Comparison of ENCODE assay signal across 24 cellular contexts in the genomic region with DNA sequence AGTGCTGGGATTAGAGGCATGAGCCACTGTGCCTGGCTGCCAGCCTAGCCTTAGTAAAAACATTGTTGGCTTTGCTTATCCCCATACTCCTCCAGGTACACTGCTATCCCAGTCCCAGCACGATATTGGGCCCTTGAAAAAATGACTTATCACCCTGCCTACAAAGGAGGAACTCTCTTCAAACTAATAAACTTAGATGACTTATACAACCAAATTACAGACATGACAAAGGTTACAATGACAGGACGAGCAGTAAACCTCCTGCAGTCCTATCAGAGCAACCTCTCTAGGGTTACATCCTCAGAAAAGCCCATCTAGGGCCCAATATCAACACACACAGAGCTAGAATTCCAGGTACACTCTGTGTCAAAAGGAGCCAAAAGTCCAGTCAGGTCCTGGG. TPM values are rescaled to one million over a fixed set of nuclear protein-coding genes. Genes with fewer than 3 reads are reported as not detected.
DNase-seq lines count a peak whose midpoint lies in the region; ATAC-seq and TF ChIP-seq lines count a peak whose summit lies in the region.
"Had no signal": no experiment of that assay in that cellular context is flagged by ENCODE, and none has a peak within 500 bp of the region (broad histone marks: within the 10 kb centered on the region; RNA-seq: fewer than 3 reads in every experiment).

No MANE protein-coding gene starts in this region.

- no peak for ATAC-seq in activated naive CD8-positive, alpha-beta T cell treated with anti-CD3 and anti-CD28 coated beads, Interleukin-2, amount 10 ng/mL, durations not matched to agents 7 days and 5 days (ENCODE audit: low read depth)
- ATAC-seq in mucosa of descending colon (peak; percentile 77), GM18520 (IDR thresholded peaks at IDR 0.05; ENCODE audit: unreplicated experiment) (no peak)
- ATAC-seq: GM12878 had no signal

- H3K36me3 Mint-ChIP-seq in activated naive CD8-positive, alpha-beta T cell treated with anti-CD3 and anti-CD28 coated beads, Interleukin-2, amount 10 ng/mL, durations not matched to agents 7 days and 5 days = peaks cover 31% of the 10 kb centered on the region
- peaks cover 1% of the 10 kb centered on the region for H3K36me3 Mint-ChIP-seq in activated naive CD8-positive, alpha-beta T cell treated with anti-CD3 and anti-CD28 coated beads for 36 hours
- H3K36me3 Mint-ChIP-seq in activated T-helper 2 cell treated with anti-CD3 and anti-CD28 coated beads, Interferon-gamma antibody, Interleukin-2, Interleukin-4, amounts not matched to agents 10 μg/mL and 5 μg/mL and 100 μg/mL, durations not matched to agents 14 hours and 24 hours and 36 hours (ENCODE audit: low read depth) = peaks cover 14% of the 10 kb centered on the region
- H3K36me3 Mint-ChIP-seq: CD14-positive monocyte had no signal

- intact Hi-C loops in activated T-helper 2 cell treated with anti-CD3 and anti-CD28 coated beads, Interferon-gamma antibody, Interleukin-2, Interleukin-4, amounts not matched to agents 10 μg/mL and 5 μg/mL and 100 μg/mL, durations not matched to agents 14 hours and 24 hours and 36 hours (cut with micrococcal nuclease) = no loop called here
- intact Hi-C loops in mucosa of descending colon (cut with DNase I, micrococcal nuclease) = no loop called here

- H3K36me3 ChIP-seq in mucosa of descending colon (ENCODE audit: low read depth) = no peaks in the 10 kb centered on the region
- H3K36me3 ChIP-seq: BE2C, BLaER1 had no signal

- POLR2A ChIA-PET in activated naive CD8-positive, alpha-beta T cell treated with anti-CD3 and anti-CD28 coated beads, Interleukin-2, amount 10 ng/mL, durations not matched to agents 7 days and 5 days (lab: Charles Lee) = no interaction called here

- H3K27ac Mint-ChIP-seq in activated naive CD8-positive, alpha-beta T cell treated with anti-CD3 and anti-CD28 coated beads, Interleukin-2, amount 10 ng/mL, durations not matched to agents 7 days and 5 days = peak overlapping the region; percentile 19
- no peak overlapping the region for H3K27ac Mint-ChIP-seq in activated naive CD8-positive, alpha-beta T cell treated with anti-CD3 and anti-CD28 coated beads for 36 hours
- H3K27ac Mint-ChIP-seq in activated T-helper 2 cell treated with anti-CD3 and anti-CD28 coated beads, Interferon-gamma antibody, Interleukin-2, Interleukin-4, amounts not matched to agents 10 μg/mL and 5 μg/mL and 100 μg/mL, durations not matched to agents 14 hours and 24 hours and 36 hours = peak overlapping the region; percentile 1
- H3K27ac Mint-ChIP-seq: CD4-positive, CD25-positive, alpha-beta regulatory T cell had no signal

- no peak overlapping the region for H3K4me3 Mint-ChIP-seq in activated naive CD8-positive, alpha-beta T cell treated with anti-CD3 and anti-CD28 coated beads, Interleukin-2, amount 10 ng/mL, durations not matched to agents 7 days and 5 days
- H3K4me3 Mint-ChIP-seq in activated naive CD8-positive, alpha-beta T cell treated with anti-CD3 and anti-CD28 coated beads for 36 hours = no peak overlapping the region
- H3K4me3 Mint-ChIP-seq in activated T-helper 2 cell treated with anti-CD3 and anti-CD28 coated beads, Interferon-gamma antibody, Interleukin-2, Interleukin-4, amounts not matched to agents 10 μg/mL and 5 μg/mL and 100 μg/mL, durations not matched to agents 14 hours and 24 hours and 36 hours (ENCODE audit: low read depth) = no peak overlapping the region
- H3K4me3 Mint-ChIP-seq: CD14-positive monocyte; CD4-positive, alpha-beta memory T cell; CD8-positive, alpha-beta memory T cell had no signal

- no peaks in the 10 kb centered on the region for H3K4me1 ChIP-seq in mucosa of descending colon (ENCODE audit: low read depth)
- H3K4me1 ChIP-seq: BE2C had no signal

- no peak for DNase-seq in activated naive CD8-positive, alpha-beta T cell treated with anti-CD3 and anti-CD28 coated beads, Interleukin-2, amount 10 ng/mL, durations not matched to agents 7 days and 5 days
- no peak for DNase-seq in activated naive CD8-positive, alpha-beta T cell treated with anti-CD3 and anti-CD28 coated beads for 36 hours
- DNase-seq in activated T-helper 2 cell treated with anti-CD3 and anti-CD28 coated beads, Interferon-gamma antibody, Interleukin-2, Interleukin-4, amounts not matched to agents 10 μg/mL and 5 μg/mL and 100 μg/mL, durations not matched to agents 14 hours and 24 hours and 36 hours (ENCODE audit: low spot score) = no peak
- no peak for DNase-seq in mucosa of descending colon
- no peak for DNase-seq in NCI-H1105 treated with DMSO at 0.1 percent for 48 hours (lab: John Stamatoyannopoulos, UW)
- DNase-seq: 8988T; ACHN; BE2C; C1 segment of cervical spinal cord; CD4-positive, alpha-beta memory T cell; CD4-positive, CD25-positive, alpha-beta regulatory T cell; CD8-positive, alpha-beta memory T cell; COR-L47; DMS 273 treated with DMSO at 0.1 percent for 48 hours; DMS153; DMS53; DMS79; DND-41; EL; GDM1 had no signal

- no peaks in the 10 kb centered on the region for H3K27me3 Mint-ChIP-seq in activated naive CD8-positive, alpha-beta T cell treated with anti-CD3 and anti-CD28 coated beads, Interleukin-2, amount 10 ng/mL, durations not matched to agents 7 days and 5 days
- H3K27me3 Mint-ChIP-seq in activated naive CD8-positive, alpha-beta T cell treated with anti-CD3 and anti-CD28 coated beads for 36 hours = no peaks in the 10 kb centered on the region
- H3K27me3 Mint-ChIP-seq in activated T-helper 2 cell treated with anti-CD3 and anti-CD28 coated beads, Interferon-gamma antibody, Interleukin-2, Interleukin-4, amounts not matched to agents 10 μg/mL and 5 μg/mL and 100 μg/mL, durations not matched to agents 14 hours and 24 hours and 36 hours (ENCODE audit: low read depth) = no peaks in the 10 kb centered on the region
- H3K27me3 Mint-ChIP-seq: CD4-positive, alpha-beta memory T cell; CD4-positive, CD25-positive, alpha-beta regulatory T cell; CD8-positive, alpha-beta memory T cell had no signal

- H3K4me1 Mint-ChIP-seq in activated naive CD8-positive, alpha-beta T cell treated with anti-CD3 and anti-CD28 coated beads, Interleukin-2, amount 10 ng/mL, durations not matched to agents 7 days and 5 days = peaks cover 21% of the 10 kb centered on the region
- H3K4me1 Mint-ChIP-seq in activated naive CD8-positive, alpha-beta T cell treated with anti-CD3 and anti-CD28 coated beads for 36 hours = no peaks in the 10 kb centered on the region
- peaks cover 10% of the 10 kb centered on the region for H3K4me1 Mint-ChIP-seq in activated T-helper 2 cell treated with anti-CD3 and anti-CD28 coated beads, Interferon-gamma antibody, Interleukin-2, Interleukin-4, amounts not matched to agents 10 μg/mL and 5 μg/mL and 100 μg/mL, durations not matched to agents 14 hours and 24 hours and 36 hours (ENCODE audit: low read depth)

- H3K9me3 ChIP-seq in mucosa of descending colon = no peaks in the 10 kb centered on the region
- H3K9me3 ChIP-seq: BE2C had no signal

- no peak overlapping the region for H3K4me3 ChIP-seq in mucosa of descending colon
- H3K4me3 ChIP-seq: BLaER1, GM12878 had no signal

- TF ChIP-seq CTCF in mucosa of descending colon (IDR thresholded peaks at IDR 0.05) = no peak

- peaks cover 2% of the 10 kb centered on the region for H3K9me3 Mint-ChIP-seq in activated naive CD8-positive, alpha-beta T cell treated with anti-CD3 and anti-CD28 coated beads, Interleukin-2, amount 10 ng/mL, durations not matched to agents 7 days and 5 days
- peaks cover 1% of the 10 kb centered on the region for H3K9me3 Mint-ChIP-seq in activated naive CD8-positive, alpha-beta T cell treated with anti-CD3 and anti-CD28 coated beads for 36 hours
- peaks cover 4% of the 10 kb centered on the region for H3K9me3 Mint-ChIP-seq in activated T-helper 2 cell treated with anti-CD3 and anti-CD28 coated beads, Interferon-gamma antibody, Interleukin-2, Interleukin-4, amounts not matched to agents 10 μg/mL and 5 μg/mL and 100 μg/mL, durations not matched to agents 14 hours and 24 hours and 36 hours
- H3K9me3 Mint-ChIP-seq: CD4-positive, alpha-beta memory T cell had no signal

RNA-seq across cellular contexts. Expression of a gene that starts 5.7 kb away (rescaled TPM):
- total RNA-seq in activated naive CD8-positive, alpha-beta T cell treated with anti-CD3 and anti-CD28 coated beads, Interleukin-2, amount 10 ng/mL, durations not matched to agents 7 days and 5 days = 10 to 100 TPM; 44.8 to 46.5 TPM
- 10 to 100 TPM; 10.7 to 12.2 TPM for total RNA-seq in activated naive CD8-positive, alpha-beta T cell treated with anti-CD3 and anti-CD28 coated beads for 36 hours
- total RNA-seq in activated T-helper 2 cell treated with anti-CD3 and anti-CD28 coated beads, Interferon-gamma antibody, Interleukin-2, Interleukin-4, amounts not matched to agents 10 μg/mL and 5 μg/mL and 100 μg/mL, durations not matched to agents 14 hours and 24 hours and 36 hours = 8.4 and 10.2 TPM in 2 replicates
- total RNA-seq in mucosa of descending colon = 1 to 10 TPM; 1.8 to 4.0 (median 1.9) TPM
